29 cellular contexts compared by ENCODE assay signal in genomic region chr20:23335521-23335920, GRCh38.
"Had no signal": no experiment of that assay in that cellular context is flagged by ENCODE, and none has a peak within 500 bp of the region (broad histone marks: within the 10 kb centered on the region; RNA-seq: fewer than 3 reads in every experiment).

No MANE protein-coding gene starts in this region.

- H3K27me3 ChIP-seq: left lung, neural progenitor cell, neutrophil, right atrium auricular region, tibial nerve, uterus had no signal

- H3K4me3 Mint-ChIP-seq: immature natural killer cell; naive B cell; natural killer cell; nephron progenitor cell; neural progenitor cell; stimulated activated memory B cell treated with anti-CD40 and anti-IgM and Interleukin-4, amounts not matched to agents 10 μg/mL and 1 μg/mL and 100 μg/mL, for 72 hours; stimulated activated naive CD8-positive, alpha-beta T cell treated with anti-CD3 and anti-CD28 coated beads, Interleukin-15, amount 100 ng/mL, for 72 hours; type B pancreatic cell had no signal

- H3K4me3 ChIP-seq: left lung, lower lobe of right lung, neural progenitor cell, psoas muscle, right atrium auricular region, smooth muscle cell, tibial nerve, uterus had no signal

- H3K4me2 ChIP-seq: neural progenitor cell, smooth muscle cell had no signal

- H3K27ac Mint-ChIP-seq: immature natural killer cell; naive B cell; natural killer cell; nephron progenitor cell; neural progenitor cell; stimulated activated memory B cell treated with anti-CD40 and anti-IgM and Interleukin-4, amounts not matched to agents 10 μg/mL and 1 μg/mL and 100 μg/mL, for 72 hours; stimulated activated naive CD8-positive, alpha-beta T cell treated with anti-CD3 and anti-CD28 coated beads, Interleukin-15, amount 100 ng/mL, for 72 hours; type B pancreatic cell had no signal

- H3K27me3 Mint-ChIP-seq: naive B cell; stimulated activated memory B cell treated with anti-CD40 and anti-IgM and Interleukin-4, amounts not matched to agents 10 μg/mL and 1 μg/mL and 100 μg/mL, for 72 hours; stimulated activated naive CD8-positive, alpha-beta T cell treated with anti-CD3 and anti-CD28 coated beads, Interleukin-15, amount 100 ng/mL, for 72 hours had no signal

- H3K36me3 Mint-ChIP-seq: immature natural killer cell; naive B cell; natural killer cell; neural progenitor cell; stimulated activated memory B cell treated with anti-CD40 and anti-IgM and Interleukin-4, amounts not matched to agents 10 μg/mL and 1 μg/mL and 100 μg/mL, for 72 hours; type B pancreatic cell had no signal

- H3K4me1 Mint-ChIP-seq: immature natural killer cell, nephron progenitor cell had no signal

- H3K4me1 ChIP-seq: left lung, parathyroid adenoma, uterus had no signal

- H3K9ac ChIP-seq: neural progenitor cell, parathyroid adenoma had no signal

- H3K9me3 Mint-ChIP-seq: immature natural killer cell; natural killer cell; nephron progenitor cell; neural progenitor cell; stimulated activated memory B cell treated with anti-CD40 and anti-IgM and Interleukin-4, amounts not matched to agents 10 μg/mL and 1 μg/mL and 100 μg/mL, for 72 hours; stimulated activated naive CD8-positive, alpha-beta T cell treated with anti-CD3 and anti-CD28 coated beads, Interleukin-15, amount 100 ng/mL, for 72 hours; type B pancreatic cell had no signal

- H3K36me3 ChIP-seq: left lung, lower lobe of right lung, neural progenitor cell, neutrophil, right atrium auricular region, tibial nerve, uterus had no signal

- H3K9me3 ChIP-seq: left lung, lower lobe of right lung, neutrophil, psoas muscle, right atrium auricular region, tibial nerve, uterus had no signal

- H3K27ac ChIP-seq: left lung, lower lobe of right lung, neural progenitor cell, neutrophil, parathyroid adenoma, psoas muscle, right atrium auricular region, tibial nerve, uterus had no signal

- DNase-seq: hypothalamus; immature natural killer cell; kidney; left colon; left lung; lower lobe of right lung; mammary epithelial cell; mesenchymal stem cell; naive B cell; natural killer cell; nephron progenitor cell; occipital lobe; psoas muscle; stimulated activated CD4-positive, alpha-beta T cell treated with anti-CD3 and anti-CD28 coated beads, Interleukin-1b, Interleukin-23, amount 100 ng/mL, for 48 hours; stimulated activated CD4-positive, alpha-beta T cell treated with anti-CD3 and anti-CD28 coated beads, Interleukin-2, amount 100 ng/mL, for 48 hours; stimulated activated CD4-positive, alpha-beta T cell treated with anti-CD3 and anti-CD28 coated beads, Interleukin-4, amount 100 ng/mL, for 4 hours; stimulated activated CD8-positive, alpha-beta memory T cell treated with anti-CD3 and anti-CD28 coated beads, Interleukin-4, amount 100 ng/mL, for 48 hours; stimulated activated naive CD4-positive, alpha-beta T cell treated with Interleukin-2 at 50 U/mL for 16 hours; stimulated activated naive CD8-positive, alpha-beta T cell treated with anti-CD3 and anti-CD28 coated beads, Interleukin-15, amount 100 ng/mL, for 72 hours; substantia nigra; uterus had no signal
